In genomic region chr3:50536471-50537180, GRCh38 we compare ENCODE assay signal across 15 cellular contexts. TPM values are rescaled to one million over a fixed set of nuclear protein-coding genes. Genes with fewer than 3 reads are reported as not detected.
"Had no signal": no experiment of that assay in that cellular context is flagged by ENCODE, and none has a peak within 500 bp of the region (broad histone marks: within the 10 kb centered on the region; RNA-seq: fewer than 3 reads in every experiment).

No MANE protein-coding gene starts in this region.

- H3K27ac Mint-ChIP-seq: activated naive CD4-positive, alpha-beta T cell treated with anti-CD3 and anti-CD28 coated beads, Interleukin-2, amount 50 U/mL, for 72 hours; stimulated activated naive CD8-positive, alpha-beta T cell treated with anti-CD3 and anti-CD28 coated beads, Interleukin-15, Interleukin-2, amounts not matched to agents 100 ng/mL and 50 ng/mL, for 24 hours; T-helper 2 cell treated with Interferon-gamma antibody and Interleukin-4, amounts not matched to agents 5 μg/mL and 100 μg/mL, for 36 hours had no signal

- H3K4me3 Mint-ChIP-seq: natural killer cell treated with Interleukin-12 subunit alpha and Interleukin-12 subunit beta and Interleukin-15 and Interleukin-18, amount 100 ng/mL, for 72 hours; stimulated activated naive CD8-positive, alpha-beta T cell treated with anti-CD3 and anti-CD28 coated beads, Interleukin-15, Interleukin-2, amounts not matched to agents 100 ng/mL and 50 ng/mL, for 24 hours; T-helper 2 cell treated with Interferon-gamma antibody and Interleukin-4, amounts not matched to agents 5 μg/mL and 100 μg/mL, for 36 hours had no signal

- H3K4me3 ChIP-seq: body of pancreas, lower lobe of right lung had no signal

- H3K27ac ChIP-seq: body of pancreas, lower lobe of right lung had no signal

- H3K36me3 Mint-ChIP-seq: activated naive CD4-positive, alpha-beta T cell treated with anti-CD3 and anti-CD28 coated beads, Interleukin-2, amount 50 U/mL, for 72 hours; natural killer cell treated with Interleukin-12 subunit alpha and Interleukin-12 subunit beta and Interleukin-15 and Interleukin-18, amount 100 ng/mL, for 72 hours had no signal

- ATAC-seq: activated naive CD4-positive, alpha-beta T cell treated with anti-CD3 and anti-CD28 coated beads, Interleukin-2, amount 50 U/mL, for 72 hours; body of pancreas; lower lobe of right lung; natural killer cell treated with Interleukin-12 subunit alpha and Interleukin-12 subunit beta and Interleukin-15 and Interleukin-18, amount 100 ng/mL, for 72 hours had no signal

- DNase-seq: activated CD4-positive, alpha-beta T cell treated with anti-CD3 and anti-CD28 coated beads, Interleukin-2, amount 50 U/mL, for 1 hour; activated T-cell treated with anti-CD3 and anti-CD28 coated beads for 4 hours; amniotic stem cell; body of pancreas; cerebellar nuclear complex; hippocampal formation; lower lobe of right lung; stimulated activated CD4-positive, alpha-beta T cell treated with anti-CD3 and anti-CD28 coated beads, Interleukin-2, amount 100 ng/mL, for 48 hours had no signal

- H3K4me1 ChIP-seq: body of pancreas, lower lobe of right lung had no signal

- H3K9me3 ChIP-seq: body of pancreas, lower lobe of right lung had no signal

- H3K36me3 ChIP-seq: lower lobe of right lung had no signal

- H3K27me3 ChIP-seq: body of pancreas had no signal

RNA-seq across cellular contexts. Expression of gene CACNA2D2, which starts 33.2 kb away (rescaled TPM):
- total RNA-seq: fibroblast of lung, osteoblast, pulmonary artery endothelial cell had no signal
